1 cellular context compared by ENCODE assay signal in genomic region chr10:124586142-124586541, GRCh38.
TF ChIP-seq lines count a peak whose summit lies in the region.

No MANE protein-coding gene starts in this region.

TF ChIP-seq in Ishikawa, 13 proteins besides CTCF, POLR2A, EP300 and RAD21:
- no peak for TF ChIP-seq YY1 (IDR thresholded peaks at IDR 0.05; ENCODE audit: low read depth)
- TF ChIP-seq TAF1 (IDR thresholded peaks at IDR 0.05; ENCODE audit: low read depth) = no peak
- no peak for TF ChIP-seq CREB1 (IDR thresholded peaks at IDR 0.05; ENCODE audit: low read depth)
- TF ChIP-seq USF1 (IDR thresholded peaks at IDR 0.05) = 0 out of 2 replicates have a peak, but pooled peaks have one; percentile 10
- TF ChIP-seq TEAD4 (IDR thresholded peaks at IDR 0.05) = no peak
- TF ChIP-seq NFIC (IDR thresholded peaks at IDR 0.05) = no peak
- TF ChIP-seq ZBTB7A (IDR thresholded peaks at IDR 0.05; ENCODE audit: low read depth) = no peak
